17 cellular contexts compared by ENCODE assay signal in genomic region chr2:108560241-108560811, GRCh38. TPM values are rescaled to one million over a fixed set of nuclear protein-coding genes. Genes with fewer than 3 reads are reported as not detected.
DNase-seq lines count a peak whose midpoint lies in the region; ATAC-seq and TF ChIP-seq lines count a peak whose summit lies in the region.
"Had no signal": no experiment of that assay in that cellular context is flagged by ENCODE, and none has a peak within 500 bp of the region (broad histone marks: within the 10 kb centered on the region; RNA-seq: fewer than 3 reads in every experiment).

No MANE protein-coding gene starts in this region.

- no peaks in the 10 kb centered on the region for H3K9me3 ChIP-seq in HCT116 (ENCODE audit: control insufficient read depth in 1 of 2, insufficient read depth in 1 of 2, low read depth in 1 of 2, low read length in 2 of 2)
- H3K9me3 ChIP-seq in body of pancreas = no peaks in the 10 kb centered on the region
- H3K9me3 ChIP-seq: thyroid gland had no signal

- POLR2A ChIA-PET in HCT116 (lab: Charles Lee) = no interaction called here

- no peaks in the 10 kb centered on the region for H3K9me2 ChIP-seq in HCT116 (ENCODE audit: insufficient read depth)

- DNase-seq in HCT116 (ENCODE audit: low read depth, low spot score) (no peak), body of pancreas (no peak), hippocampal formation (lab: John Stamatoyannopoulos, UW) (peak; percentile 9 to 31), pons (ENCODE audit: low spot score) (peak; percentile 82), iPS-NIHi7 (ENCODE audit: extremely low spot score) (no peak)
- no peak for DNase-seq in activated CD8-positive, alpha-beta memory T cell treated with anti-CD3 and anti-CD28 coated beads, Interleukin-2, amount 50 U/mL, for 48 hours
- DNase-seq: activated gamma-delta T cell treated with Interleukin-2 at 50 U/mL for 16 hours; amniotic stem cell; CD4-positive, CD25-positive, alpha-beta regulatory T cell; DMS53; kidney; NCI-H1048; NCI-H2029 treated with DMSO at 0.1 percent for 48 hours; thyroid gland had no signal

- peaks cover 60% of the 10 kb centered on the region for H3K79me2 ChIP-seq in HCT116 (ENCODE audit: insufficient read depth, low read length)

- H4K20me1 ChIP-seq in HCT116 (ENCODE audit: insufficient read depth) = no peaks in the 10 kb centered on the region

- CTCF ChIA-PET in HCT116 (lab: Charles Lee) = no interaction called here

- H3K36me3 ChIP-seq in HCT116 (ENCODE audit: control insufficient read depth in 1 of 2, insufficient read depth in 2 of 2, low read length in 2 of 2) = no peaks in the 10 kb centered on the region
- no peaks in the 10 kb centered on the region for H3K36me3 ChIP-seq in body of pancreas (replicated peaks in 1 of 2; ENCODE audit: insufficient read depth in 1 of 2, low read depth in 2 of 2)
- H3K36me3 ChIP-seq: thyroid gland had no signal

- intact Hi-C loops in HCT116 (cut with micrococcal nuclease) = no loop called here
- intact Hi-C loops in body of pancreas (cut with DNase I) = no loop called here

- 38 to 39% methylated on average over 6 of the region's 6 CpGs for WGBS in body of pancreas, 2 donors

- H3K4me3 ChIP-seq in HCT116 (replicated peaks in 1 of 2; ENCODE audit: low read depth in 1 of 2, low read length in 2 of 2) = no peak overlapping the region
- H3K4me3 ChIP-seq in body of pancreas = no peak overlapping the region
- H3K4me3 ChIP-seq: hepatocyte, thyroid gland had no signal

- no peak overlapping the region for H3K9ac ChIP-seq in HCT116 (ENCODE audit: low read length)

- TF ChIP-seq CTCF in HCT116 (IDR thresholded peaks at IDR 0.05 in 2 of 3, conservative IDR thresholded peaks at IDR 0.05 in 1 of 3; ENCODE audit: borderline replicate concordance in 1 of 3, insufficient read depth in 1 of 3, low read depth in 2 of 3, low read length in 2 of 3) (no peak), body of pancreas (IDR thresholded peaks at IDR 0.05) (no peak)

- no peak overlapping the region for H3K4me2 ChIP-seq in HCT116 (ENCODE audit: low read length)
- H3K4me2 ChIP-seq: hepatocyte had no signal

- H3K4me1 ChIP-seq in HCT116 (ENCODE audit: control insufficient read depth in 1 of 2, insufficient read depth in 2 of 2, low read length in 2 of 2) (no peaks in the 10 kb centered on the region), body of pancreas (peaks cover 36% of the 10 kb centered on the region)

- H3K27me3 ChIP-seq in HCT116 (ENCODE audit: insufficient read depth, low read length) (no peaks in the 10 kb centered on the region), body of pancreas (no peaks in the 10 kb centered on the region)
- H3K27me3 ChIP-seq: hepatocyte, thyroid gland had no signal

- ATAC-seq in HCT116 (peak; percentile 46; the same call in 1 of the 2 replicates), body of pancreas (no peak), HG02970 (IDR thresholded peaks at IDR 0.05; ENCODE audit: low FRiP score, unreplicated experiment) (no peak), HG03097 (IDR thresholded peaks at IDR 0.05; ENCODE audit: low FRiP score, unreplicated experiment) (no peak)

- RAD21 ChIA-PET in HCT116 (lab: Charles Lee; ENCODE audit: low non-redundant PET in 1 of 2, low total read pairs in 2 of 2, uncharacterized antibody in 2 of 2, unreplicated experiment in 2 of 2) = no interaction called here

- no TSS peak for BruUV-seq in HCT116 (replicated peaks; lab: Mats Ljungman, UMichigan)

- TF ChIP-seq POLR2A in HCT116 (IDR thresholded peaks at IDR 0.05; ENCODE audit: borderline replicate concordance, extremely low read depth, insufficient read depth, insufficient read length) = no peak
- TF ChIP-seq POLR2A in body of pancreas (IDR thresholded peaks at IDR 0.05) = no peak

- no peak overlapping the region for H3K27ac ChIP-seq in HCT116 (ENCODE audit: low read depth, low read length)
- peak overlapping the region in 3 of 4 donors; percentile 32 to 51 (median 48) for H3K27ac ChIP-seq in body of pancreas
- H3K27ac ChIP-seq: hepatocyte, thyroid gland had no signal

- no peak for TF ChIP-seq RAD21 in HCT116 (IDR thresholded peaks at IDR 0.05; ENCODE audit: low read depth)

- H2AFZ ChIP-seq in HCT116 (ENCODE audit: low read depth, low read length, poor library complexity, severe bottlenecking) = no peak overlapping the region
- H2AFZ ChIP-seq: hepatocyte had no signal

TF ChIP-seq in HCT116, 20 proteins besides CTCF, POLR2A, EP300 and RAD21:
- no peak for TF ChIP-seq REST (IDR thresholded peaks at IDR 0.05; ENCODE audit: low read depth)
- TF ChIP-seq SIN3A (IDR thresholded peaks at IDR 0.05; ENCODE audit: low read depth) = no peak
- no peak for TF ChIP-seq TCF7L2 (IDR thresholded peaks at IDR 0.05; ENCODE audit: borderline replicate concordance, extremely low read depth, insufficient read depth, insufficient read length)
- TF ChIP-seq FOSL1 (IDR thresholded peaks at IDR 0.05; ENCODE audit: low read depth) = no peak
- TF ChIP-seq CBX3 (IDR thresholded peaks at IDR 0.05; ENCODE audit: low read depth) = no peak
- TF ChIP-seq ZBTB33 (IDR thresholded peaks at IDR 0.05; ENCODE audit: extremely low read depth, insufficient replicate concordance, low read length) = no peak
- no peak for TF ChIP-seq MAX (IDR thresholded peaks at IDR 0.05)

RNA-seq across cellular contexts. Expression of gene LIMS1, which starts 26.1 kb away (rescaled TPM):
- total RNA-seq in HCT116 (2021; ENCODE audit: unreplicated experiment) = 56.2 TPM
- polyA plus RNA-seq in HCT116 (2012) = 34.7 and 36.4 TPM in 2 replicates
- 10 to 100 TPM; 19.1 to 28.3 TPM for total RNA-seq in body of pancreas

Comparison
In these comparisons a context has a peak if more than half of its experiments do, and no peak if none do; other contexts are left out.
1. DNase-seq: peak in hippocampal formation (2 of 2) and pons (single experiment); none in HCT116 (single experiment), body of pancreas (0 of 4), activated CD8-positive, alpha-beta memory T cell treated with anti-CD3 and anti-CD28 coated beads, Interleukin-2, amount 50 U/mL, for 48 hours (single experiment) and iPS-NIHi7 (single experiment).